Comparison of ENCODE assay signal across 10 cellular contexts in genomic region chr12:49825360-49825970, GRCh38. TPM values are rescaled to one million over a fixed set of nuclear protein-coding genes. Genes with fewer than 3 reads are reported as not detected.
DNase-seq lines count a peak whose midpoint lies in the region; ATAC-seq lines count a peak whose summit lies in the region.
"Had no signal": no experiment of that assay in that cellular context is flagged by ENCODE, and none has a peak within 500 bp of the region (broad histone marks: within the 10 kb centered on the region; RNA-seq: fewer than 3 reads in every experiment).

No MANE protein-coding gene starts in this region.

- H3K36me3 Mint-ChIP-seq in CD4-positive, CD25-positive, alpha-beta regulatory T cell = peaks cover 5% of the 10 kb centered on the region
- no peaks in the 10 kb centered on the region for H3K36me3 Mint-ChIP-seq in T-helper 2 cell treated with Interferon-gamma antibody and Interleukin-4, amounts not matched to agents 5 μg/mL and 100 μg/mL, for 36 hours (ENCODE audit: low read depth)

- H3K4me1 ChIP-seq in CD4-positive, CD25-positive, alpha-beta regulatory T cell (ENCODE audit: control insufficient read depth, insufficient read depth, low read length, poor library complexity, severe bottlenecking) = peaks cover 32% of the 10 kb centered on the region
- H3K4me1 ChIP-seq in SJCRH30 = peaks cover 24% of the 10 kb centered on the region
- H3K4me1 ChIP-seq in neuron (ENCODE audit: insufficient read depth, low read length) = peaks cover 39% of the 10 kb centered on the region

- H3K27ac ChIP-seq in CD4-positive, CD25-positive, alpha-beta regulatory T cell (ENCODE audit: insufficient read depth, low read length, poor library complexity, severe bottlenecking) = no peak overlapping the region
- H3K27ac ChIP-seq in SJCRH30 = peak overlapping the region; percentile 92

- H3K9me3 Mint-ChIP-seq in CD4-positive, CD25-positive, alpha-beta regulatory T cell = peaks cover 0 to 2% (median 0%) of the 10 kb centered on the region in 7 donors
- H3K9me3 Mint-ChIP-seq in T-helper 2 cell treated with Interferon-gamma antibody and Interleukin-4, amounts not matched to agents 5 μg/mL and 100 μg/mL, for 36 hours = no peaks in the 10 kb centered on the region

- DNase-seq in CD4-positive, CD25-positive, alpha-beta regulatory T cell = no peak
- DNase-seq in SJCRH30 = peak; percentile 88 to 94
- DNase-seq in fibroblast of peridontal ligament (ENCODE audit: extremely low read depth) = peak; percentile 29
- no peak for DNase-seq in KBM-7
- DNase-seq in T-helper 2 cell treated with Interferon-gamma antibody and Interleukin-4, amounts not matched to agents 5 μg/mL and 100 μg/mL, for 36 hours (ENCODE audit: low spot score) = no peak
- DNase-seq: Peyer's patch had no signal

- H3K9me3 ChIP-seq in CD4-positive, CD25-positive, alpha-beta regulatory T cell (ENCODE audit: control insufficient read depth in 2 of 2, low read length in 2 of 2) = no peaks in the 10 kb centered on the region
- H3K9me3 ChIP-seq in SJCRH30 (replicated peaks) = no peaks in the 10 kb centered on the region
- H3K9me3 ChIP-seq in neuron (ENCODE audit: low read length) = no peaks in the 10 kb centered on the region
- H3K9me3 ChIP-seq: Peyer's patch had no signal

- peaks cover 10 to 60% (median 37%) of the 10 kb centered on the region in 4 donors for H3K4me1 Mint-ChIP-seq in CD4-positive, CD25-positive, alpha-beta regulatory T cell
- H3K4me1 Mint-ChIP-seq in T-helper 2 cell treated with Interferon-gamma antibody and Interleukin-4, amounts not matched to agents 5 μg/mL and 100 μg/mL, for 36 hours (ENCODE audit: low read depth) = peaks cover 24% of the 10 kb centered on the region

- H3K4me3 ChIP-seq in CD4-positive, CD25-positive, alpha-beta regulatory T cell (ENCODE audit: low read depth, low read length) = no peak overlapping the region
- peak overlapping the region; percentile 82 for H3K4me3 ChIP-seq in SJCRH30
- H3K4me3 ChIP-seq in neuron (ENCODE audit: low read length) = peak overlapping the region; percentile 21
- H3K4me3 ChIP-seq: Peyer's patch had no signal

- H3K4me3 Mint-ChIP-seq in CD4-positive, CD25-positive, alpha-beta regulatory T cell = peak overlapping the region in 3 of 4 donors; percentile 37 to 68 (median 60)
- no peak overlapping the region for H3K4me3 Mint-ChIP-seq in T-helper 2 cell treated with Interferon-gamma antibody and Interleukin-4, amounts not matched to agents 5 μg/mL and 100 μg/mL, for 36 hours

- peaks cover 15% of the 10 kb centered on the region for H3K27me3 Mint-ChIP-seq in CD4-positive, CD25-positive, alpha-beta regulatory T cell
- peaks cover 21% of the 10 kb centered on the region for H3K27me3 Mint-ChIP-seq in T-helper 2 cell treated with Interferon-gamma antibody and Interleukin-4, amounts not matched to agents 5 μg/mL and 100 μg/mL, for 36 hours (ENCODE audit: low read depth)
- H3K27me3 Mint-ChIP-seq: progenitor cell of endocrine pancreas had no signal

- H2AFZ ChIP-seq in neuron (ENCODE audit: low read depth, low read length) = no peak overlapping the region

- H3K36me3 ChIP-seq in CD4-positive, CD25-positive, alpha-beta regulatory T cell (ENCODE audit: control insufficient read depth, insufficient read depth, low read length) = no peaks in the 10 kb centered on the region
- peaks cover 37% of the 10 kb centered on the region for H3K36me3 ChIP-seq in SJCRH30
- H3K36me3 ChIP-seq in neuron (ENCODE audit: insufficient read depth, low read length) = no peaks in the 10 kb centered on the region
- H3K36me3 ChIP-seq: Peyer's patch had no signal

- ATAC-seq in CD4-positive, CD25-positive, alpha-beta regulatory T cell (ENCODE audit: low read depth in 2 of 2) = no peak
- ATAC-seq in HG02763 (IDR thresholded peaks at IDR 0.05; ENCODE audit: unreplicated experiment) (no peak), GM21576 (IDR thresholded peaks at IDR 0.05; ENCODE audit: unreplicated experiment) (no peak)

- in situ Hi-C loops in KBM-7 (cut with MboI; ENCODE audit: low pct_unique_long_range_greater_than_20kb, low sequenced_read_pairs) = no loop called here

- H3K27me3 ChIP-seq in CD4-positive, CD25-positive, alpha-beta regulatory T cell (ENCODE audit: control insufficient read depth, insufficient read depth, low read length) = no peaks in the 10 kb centered on the region
- no peaks in the 10 kb centered on the region for H3K27me3 ChIP-seq in SJCRH30
- H3K27me3 ChIP-seq in neuron (ENCODE audit: insufficient read depth, low read length) = no peaks in the 10 kb centered on the region
- H3K27me3 ChIP-seq: Peyer's patch had no signal

- no peak overlapping the region for H3K27ac Mint-ChIP-seq in CD4-positive, CD25-positive, alpha-beta regulatory T cell
- no peak overlapping the region for H3K27ac Mint-ChIP-seq in T-helper 2 cell treated with Interferon-gamma antibody and Interleukin-4, amounts not matched to agents 5 μg/mL and 100 μg/mL, for 36 hours
- H3K27ac Mint-ChIP-seq: progenitor cell of endocrine pancreas had no signal

RNA-seq across cellular contexts. Expression of gene NCKAP5L, which starts 2.7 kb away (rescaled TPM):
- 7.8 TPM for total RNA-seq in CD4-positive, CD25-positive, alpha-beta regulatory T cell
- under 1 TPM; 0.18 to 0.91 (median 0.56) TPM for polyA plus RNA-seq in CD4-positive, CD25-positive, alpha-beta regulatory T cell
- 80.1 and 80.7 TPM in 2 replicates for total RNA-seq in SJCRH30 (2014; rRNA removed; shearing (Covaris generic))

RNA-seq across cellular contexts. Expression of gene BCDIN3D, which starts 17.4 kb away (rescaled TPM):
- 4.6 TPM for total RNA-seq in CD4-positive, CD25-positive, alpha-beta regulatory T cell
- 1 to 10 TPM; 7.3 to 9.8 (median 8.7) TPM for polyA plus RNA-seq in CD4-positive, CD25-positive, alpha-beta regulatory T cell
- 4.7 and 5.3 TPM in 2 replicates for total RNA-seq in SJCRH30 (2014; rRNA removed; shearing (Covaris generic))

Comparison
In these comparisons a context has a peak if more than half of its experiments do, and no peak if none do; other contexts are left out.
1. DNase-seq: peak in SJCRH30 (2 of 2) and fibroblast of peridontal ligament (single experiment); none in CD4-positive, CD25-positive, alpha-beta regulatory T cell (0 of 3), KBM-7 (single experiment) and T-helper 2 cell treated with Interferon-gamma antibody and Interleukin-4, amounts not matched to agents 5 μg/mL and 100 μg/mL, for 36 hours (single experiment).